In the genomic region with DNA sequence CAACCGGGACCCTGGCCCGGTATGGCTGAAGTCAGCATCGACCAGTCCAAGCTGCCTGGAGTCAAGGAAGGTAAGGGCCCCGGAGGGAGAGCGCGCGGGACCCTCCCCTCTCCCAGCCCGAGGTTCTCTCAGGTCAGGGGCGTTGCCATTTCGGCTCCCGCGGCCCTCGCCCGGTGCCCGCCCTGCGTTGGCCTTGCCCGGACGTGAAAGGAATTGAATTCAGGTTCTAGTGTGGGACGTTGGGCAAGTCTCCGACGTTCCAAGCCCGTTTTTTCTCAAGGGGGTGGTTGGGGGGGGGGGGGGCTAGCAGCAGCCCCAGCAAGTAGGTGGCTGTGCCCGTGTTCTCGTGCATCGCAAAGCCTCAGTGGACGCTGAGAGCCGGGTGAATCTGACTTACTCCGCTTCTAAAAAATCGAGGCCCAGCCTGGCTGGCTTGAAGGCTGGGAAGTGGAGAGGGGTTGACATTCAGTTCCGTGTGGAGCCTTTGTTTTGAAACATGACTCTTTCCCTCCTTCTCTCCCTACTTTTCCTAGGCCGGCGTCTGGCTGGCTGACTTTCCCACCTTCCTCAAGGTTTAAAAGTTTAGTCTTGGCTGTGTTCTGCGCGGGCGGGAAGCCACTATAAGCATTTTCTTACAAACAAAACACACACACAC, we compare ENCODE assay signal across 1 cellular context.
TF ChIP-seq lines count a peak whose summit lies in the region.

No MANE protein-coding gene starts in this region.

TF ChIP-seq in WTC11, 78 proteins besides CTCF, POLR2A, EP300 and RAD21 (continued from another document):
- TF ChIP-seq FOXP1 (CRISPR knock-in tag; IDR thresholded peaks at IDR 0.05; ENCODE audit: borderline replicate concordance) (no peak; the same call in 1 of the 2 replicates), ZNF423 (CRISPR knock-in tag; IDR thresholded peaks at IDR 0.05) (no peak), NFATC4 (CRISPR knock-in tag; IDR thresholded peaks at IDR 0.05) (no peak), HMGA2 (CRISPR knock-in tag; IDR thresholded peaks at IDR 0.05) (no peak), ESRRA (CRISPR knock-in tag; IDR thresholded peaks at IDR 0.05; ENCODE audit: borderline replicate concordance) (no peak), NR2C2 (CRISPR knock-in tag; IDR thresholded peaks at IDR 0.05) (0 out of 2 replicates have a peak, but pooled peaks have one; percentile 37), IRF2 (CRISPR knock-in tag; IDR thresholded peaks at IDR 0.05; ENCODE audit: borderline replicate concordance, low read depth) (no peak), ZNF263 (CRISPR knock-in tag; IDR thresholded peaks at IDR 0.05; ENCODE audit: low read depth) (no peak), ZNF396 (CRISPR knock-in tag; IDR thresholded peaks at IDR 0.05; ENCODE audit: borderline replicate concordance) (no peak), ZNF121 (CRISPR knock-in tag; IDR thresholded peaks at IDR 0.05) (no peak), NFE2L1 (CRISPR knock-in tag; IDR thresholded peaks at IDR 0.05) (no peak), EMX1 (CRISPR knock-in tag; IDR thresholded peaks at IDR 0.05) (no peak), NR1H2 (CRISPR knock-in tag; IDR thresholded peaks at IDR 0.05) (no peak), ZBTB21 (CRISPR knock-in tag; IDR thresholded peaks at IDR 0.05; ENCODE audit: borderline replicate concordance) (no peak), TEAD4 (CRISPR knock-in tag; IDR thresholded peaks at IDR 0.05) (no peak), GTF2I (CRISPR knock-in tag; conservative IDR thresholded peaks at IDR 0.05) (no peak), FOXK1 (CRISPR knock-in tag; IDR thresholded peaks at IDR 0.05) (peak; percentile 77; the same call in 1 of the 2 replicates), ZNF232 (CRISPR knock-in tag; IDR thresholded peaks at IDR 0.05) (no peak), SMAD4 (CRISPR knock-in tag; IDR thresholded peaks at IDR 0.05) (no peak), SOX15 (CRISPR knock-in tag; IDR thresholded peaks at IDR 0.05) (no peak)
- TF ChIP-seq, protein P1, sequence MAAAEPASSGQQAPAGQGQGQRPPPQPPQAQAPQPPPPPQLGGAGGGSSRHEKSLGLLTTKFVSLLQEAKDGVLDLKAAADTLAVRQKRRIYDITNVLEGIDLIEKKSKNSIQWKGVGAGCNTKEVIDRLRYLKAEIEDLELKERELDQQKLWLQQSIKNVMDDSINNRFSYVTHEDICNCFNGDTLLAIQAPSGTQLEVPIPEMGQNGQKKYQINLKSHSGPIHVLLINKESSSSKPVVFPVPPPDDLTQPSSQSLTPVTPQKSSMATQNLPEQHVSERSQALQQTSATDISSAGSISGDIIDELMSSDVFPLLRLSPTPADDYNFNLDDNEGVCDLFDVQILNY (CRISPR knock-in tag; IDR thresholded peaks at IDR 0.05): no peak
- TF ChIP-seq, protein P2, sequence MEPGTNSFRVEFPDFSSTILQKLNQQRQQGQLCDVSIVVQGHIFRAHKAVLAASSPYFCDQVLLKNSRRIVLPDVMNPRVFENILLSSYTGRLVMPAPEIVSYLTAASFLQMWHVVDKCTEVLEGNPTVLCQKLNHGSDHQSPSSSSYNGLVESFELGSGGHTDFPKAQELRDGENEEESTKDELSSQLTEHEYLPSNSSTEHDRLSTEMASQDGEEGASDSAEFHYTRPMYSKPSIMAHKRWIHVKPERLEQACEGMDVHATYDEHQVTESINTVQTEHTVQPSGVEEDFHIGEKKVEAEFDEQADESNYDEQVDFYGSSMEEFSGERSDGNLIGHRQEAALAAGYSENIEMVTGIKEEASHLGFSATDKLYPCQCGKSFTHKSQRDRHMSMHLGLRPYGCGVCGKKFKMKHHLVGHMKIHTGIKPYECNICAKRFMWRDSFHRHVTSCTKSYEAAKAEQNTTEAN (CRISPR knock-in tag; IDR thresholded peaks at IDR 0.05): no peak
- TF ChIP-seq, protein P3, sequence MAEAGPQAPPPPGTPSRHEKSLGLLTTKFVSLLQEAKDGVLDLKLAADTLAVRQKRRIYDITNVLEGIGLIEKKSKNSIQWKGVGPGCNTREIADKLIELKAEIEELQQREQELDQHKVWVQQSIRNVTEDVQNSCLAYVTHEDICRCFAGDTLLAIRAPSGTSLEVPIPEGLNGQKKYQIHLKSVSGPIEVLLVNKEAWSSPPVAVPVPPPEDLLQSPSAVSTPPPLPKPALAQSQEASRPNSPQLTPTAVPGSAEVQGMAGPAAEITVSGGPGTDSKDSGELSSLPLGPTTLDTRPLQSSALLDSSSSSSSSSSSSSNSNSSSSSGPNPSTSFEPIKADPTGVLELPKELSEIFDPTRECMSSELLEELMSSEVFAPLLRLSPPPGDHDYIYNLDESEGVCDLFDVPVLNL (CRISPR knock-in tag; IDR thresholded peaks at IDR 0.05; ENCODE audit: borderline replicate concordance, low read depth): no peak
- TF ChIP-seq, protein P4, sequence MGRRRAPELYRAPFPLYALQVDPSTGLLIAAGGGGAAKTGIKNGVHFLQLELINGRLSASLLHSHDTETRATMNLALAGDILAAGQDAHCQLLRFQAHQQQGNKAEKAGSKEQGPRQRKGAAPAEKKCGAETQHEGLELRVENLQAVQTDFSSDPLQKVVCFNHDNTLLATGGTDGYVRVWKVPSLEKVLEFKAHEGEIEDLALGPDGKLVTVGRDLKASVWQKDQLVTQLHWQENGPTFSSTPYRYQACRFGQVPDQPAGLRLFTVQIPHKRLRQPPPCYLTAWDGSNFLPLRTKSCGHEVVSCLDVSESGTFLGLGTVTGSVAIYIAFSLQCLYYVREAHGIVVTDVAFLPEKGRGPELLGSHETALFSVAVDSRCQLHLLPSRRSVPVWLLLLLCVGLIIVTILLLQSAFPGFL (CRISPR knock-in tag; IDR thresholded peaks at IDR 0.05; ENCODE audit: borderline replicate concordance): no peak
- TF ChIP-seq, protein P5, sequence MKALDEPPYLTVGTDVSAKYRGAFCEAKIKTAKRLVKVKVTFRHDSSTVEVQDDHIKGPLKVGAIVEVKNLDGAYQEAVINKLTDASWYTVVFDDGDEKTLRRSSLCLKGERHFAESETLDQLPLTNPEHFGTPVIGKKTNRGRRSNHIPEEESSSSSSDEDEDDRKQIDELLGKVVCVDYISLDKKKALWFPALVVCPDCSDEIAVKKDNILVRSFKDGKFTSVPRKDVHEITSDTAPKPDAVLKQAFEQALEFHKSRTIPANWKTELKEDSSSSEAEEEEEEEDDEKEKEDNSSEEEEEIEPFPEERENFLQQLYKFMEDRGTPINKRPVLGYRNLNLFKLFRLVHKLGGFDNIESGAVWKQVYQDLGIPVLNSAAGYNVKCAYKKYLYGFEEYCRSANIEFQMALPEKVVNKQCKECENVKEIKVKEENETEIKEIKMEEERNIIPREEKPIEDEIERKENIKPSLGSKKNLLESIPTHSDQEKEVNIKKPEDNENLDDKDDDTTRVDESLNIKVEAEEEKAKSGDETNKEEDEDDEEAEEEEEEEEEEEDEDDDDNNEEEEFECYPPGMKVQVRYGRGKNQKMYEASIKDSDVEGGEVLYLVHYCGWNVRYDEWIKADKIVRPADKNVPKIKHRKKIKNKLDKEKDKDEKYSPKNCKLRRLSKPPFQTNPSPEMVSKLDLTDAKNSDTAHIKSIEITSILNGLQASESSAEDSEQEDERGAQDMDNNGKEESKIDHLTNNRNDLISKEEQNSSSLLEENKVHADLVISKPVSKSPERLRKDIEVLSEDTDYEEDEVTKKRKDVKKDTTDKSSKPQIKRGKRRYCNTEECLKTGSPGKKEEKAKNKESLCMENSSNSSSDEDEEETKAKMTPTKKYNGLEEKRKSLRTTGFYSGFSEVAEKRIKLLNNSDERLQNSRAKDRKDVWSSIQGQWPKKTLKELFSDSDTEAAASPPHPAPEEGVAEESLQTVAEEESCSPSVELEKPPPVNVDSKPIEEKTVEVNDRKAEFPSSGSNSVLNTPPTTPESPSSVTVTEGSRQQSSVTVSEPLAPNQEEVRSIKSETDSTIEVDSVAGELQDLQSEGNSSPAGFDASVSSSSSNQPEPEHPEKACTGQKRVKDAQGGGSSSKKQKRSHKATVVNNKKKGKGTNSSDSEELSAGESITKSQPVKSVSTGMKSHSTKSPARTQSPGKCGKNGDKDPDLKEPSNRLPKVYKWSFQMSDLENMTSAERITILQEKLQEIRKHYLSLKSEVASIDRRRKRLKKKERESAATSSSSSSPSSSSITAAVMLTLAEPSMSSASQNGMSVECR (CRISPR knock-in tag; IDR thresholded peaks at IDR 0.05; ENCODE audit: borderline replicate concordance): 0 out of 2 replicates have a peak, but pooled peaks have one; percentile 56
- TF ChIP-seq, protein P6, sequence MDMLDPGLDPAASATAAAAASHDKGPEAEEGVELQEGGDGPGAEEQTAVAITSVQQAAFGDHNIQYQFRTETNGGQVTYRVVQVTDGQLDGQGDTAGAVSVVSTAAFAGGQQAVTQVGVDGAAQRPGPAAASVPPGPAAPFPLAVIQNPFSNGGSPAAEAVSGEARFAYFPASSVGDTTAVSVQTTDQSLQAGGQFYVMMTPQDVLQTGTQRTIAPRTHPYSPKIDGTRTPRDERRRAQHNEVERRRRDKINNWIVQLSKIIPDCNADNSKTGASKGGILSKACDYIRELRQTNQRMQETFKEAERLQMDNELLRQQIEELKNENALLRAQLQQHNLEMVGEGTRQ (CRISPR knock-in tag; IDR thresholded peaks at IDR 0.05): no peak
